Comparison of ENCODE assay signal across 1 cellular context in genomic region chr5:145834917-145835838, GRCh38.
TF ChIP-seq lines count a peak whose summit lies in the region.

Gene PRELID2, minus strand, starts transcription at chr5:145835342. Its CDS starts 91 bp downstream, at chr5:145835251.

TF ChIP-seq in GM12878, 131 proteins besides CTCF, POLR2A, EP300 and RAD21 (continued from another document):
- no peak for TF ChIP-seq CUX1 (IDR thresholded peaks at IDR 0.05; ENCODE audit: insufficient replicate concordance, low read depth, low read length)
